8 cellular contexts compared by ENCODE assay signal in the genomic region with DNA sequence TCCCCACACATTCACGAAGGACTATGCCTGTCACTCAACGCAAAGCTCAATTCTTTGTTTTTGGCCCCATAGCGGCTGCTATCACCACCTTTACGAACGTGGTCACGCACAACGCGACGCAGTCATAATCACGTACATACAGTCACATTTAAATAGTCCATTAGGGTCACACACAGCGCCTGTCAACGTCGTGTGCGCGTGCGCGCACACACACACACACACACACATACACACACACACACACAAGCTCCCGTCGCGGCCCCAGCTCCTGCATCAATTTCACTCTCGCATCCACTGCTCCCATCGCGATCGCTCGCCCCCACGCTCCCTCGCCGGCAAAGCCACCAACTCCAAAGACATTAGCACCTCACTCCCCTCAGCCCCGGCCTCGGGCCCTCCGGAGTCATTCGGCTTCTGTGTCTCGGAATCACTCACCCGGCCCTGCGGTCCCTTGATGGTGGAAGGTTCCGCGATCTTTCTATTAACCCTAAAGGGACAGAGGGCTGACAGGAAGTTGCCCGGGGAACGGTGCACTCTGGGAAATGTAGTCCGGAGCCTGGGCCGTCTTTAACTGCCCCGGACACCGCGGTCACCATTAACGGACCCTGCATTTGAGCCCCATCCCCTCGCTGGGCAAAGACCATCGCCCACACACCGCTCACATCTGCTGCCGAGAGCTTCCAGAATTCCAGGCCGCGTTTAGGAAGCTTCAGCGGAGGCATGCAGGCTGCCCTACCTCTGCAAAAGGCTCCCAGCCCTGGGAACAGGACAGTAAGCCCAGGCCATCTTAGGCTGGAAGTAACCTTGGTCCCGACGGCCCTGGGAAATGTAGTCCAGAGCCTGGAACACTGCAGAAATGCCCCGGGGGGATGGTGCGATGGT. TPM values are rescaled to one million over a fixed set of nuclear protein-coding genes. Genes with fewer than 3 reads are reported as not detected.
DNase-seq lines count a peak whose midpoint lies in the region; ATAC-seq and TF ChIP-seq lines count a peak whose summit lies in the region.

TSS of gene ZNF790 (minus strand) at position 486 of the 882 bp plus-strand sequence. CDS start 12,768 bp downstream, outside the sequence.

- no peaks in the 10 kb centered on the region for H3K36me3 ChIP-seq in DOHH2 (ENCODE audit: control insufficient read depth, low read length)
- H3K36me3 ChIP-seq in thoracic aorta = peaks cover 6% of the 10 kb centered on the region

- H3K27ac ChIP-seq in DOHH2 (ENCODE audit: low read depth, low read length) = no peak within 1 kb of the TSS
- peak within 1 kb of the TSS; percentile 83 to 90 for H3K27ac ChIP-seq in thoracic aorta

- H3K4me3 ChIP-seq in DOHH2 (ENCODE audit: low read length) (0 out of 2 replicates have a peak within 1 kb of the TSS, but pooled peaks have one; percentile 9), LNCaP clone FGC (ENCODE audit: low read depth, low read length) (peak within 1 kb of the TSS; percentile 69), thoracic aorta (peak within 1 kb of the TSS; percentile 92)

- no peak within 1 kb of the TSS for H3K27ac Mint-ChIP-seq in activated naive CD8-positive, alpha-beta T cell treated with anti-CD3 and anti-CD28 coated beads for 36 hours
- no peak within 1 kb of the TSS for H3K27ac Mint-ChIP-seq in osteocyte (ENCODE audit: unreplicated experiment)

- no peaks in the 10 kb centered on the region for H3K27me3 ChIP-seq in DOHH2 (ENCODE audit: control insufficient read depth, low read length)
- no peaks in the 10 kb centered on the region for H3K27me3 ChIP-seq in thoracic aorta (replicated peaks; ENCODE audit: insufficient read depth)

- peaks cover 41% of the 10 kb centered on the region for H3K9me3 Mint-ChIP-seq in activated naive CD8-positive, alpha-beta T cell treated with anti-CD3 and anti-CD28 coated beads for 36 hours
- H3K9me3 Mint-ChIP-seq in osteocyte (ENCODE audit: unreplicated experiment) = peaks cover 25% of the 10 kb centered on the region

- no peaks in the 10 kb centered on the region for H3K4me1 ChIP-seq in DOHH2 (ENCODE audit: control insufficient read depth, low read length)
- H3K4me1 ChIP-seq in thoracic aorta (ENCODE audit: control insufficient read depth in 1 of 2, low read depth in 2 of 2) = peaks cover 0 to 20% of the 10 kb centered on the region in 2 donors

- H3K36me3 Mint-ChIP-seq in activated naive CD8-positive, alpha-beta T cell treated with anti-CD3 and anti-CD28 coated beads for 36 hours = peaks cover 54% of the 10 kb centered on the region
- H3K36me3 Mint-ChIP-seq in osteocyte (ENCODE audit: unreplicated experiment) = peaks cover 42% of the 10 kb centered on the region

- H3K4me1 Mint-ChIP-seq in activated naive CD8-positive, alpha-beta T cell treated with anti-CD3 and anti-CD28 coated beads for 36 hours = peaks cover 3% of the 10 kb centered on the region
- no peaks in the 10 kb centered on the region for H3K4me1 Mint-ChIP-seq in osteocyte (ENCODE audit: unreplicated experiment)

- ATAC-seq in GM21786 (IDR thresholded peaks at IDR 0.05; ENCODE audit: unreplicated experiment) (peak; percentile 92), SK-N-SH treated with all-trans-retinoic acid at 6 μM for 48 hours (peak; percentile 97), thoracic aorta (ENCODE audit: insufficient number of reproducible peaks, low FRiP score, low read depth) (peak; percentile 98)

- H3K27me3 Mint-ChIP-seq in activated naive CD8-positive, alpha-beta T cell treated with anti-CD3 and anti-CD28 coated beads for 36 hours = no peaks in the 10 kb centered on the region
- H3K27me3 Mint-ChIP-seq in osteocyte (ENCODE audit: unreplicated experiment) = no peaks in the 10 kb centered on the region

- no peaks in the 10 kb centered on the region for H3K9me2 ChIP-seq in DOHH2 (replicated peaks; ENCODE audit: control insufficient read depth, low read length)

- DNase-seq in LNCaP clone FGC (ENCODE audit: low read depth) (peak; percentile 88), head of caudate nucleus (peak; percentile 85 to 97 (median 93)), osteocyte (ENCODE audit: extremely low spot score, unreplicated experiment) (peak; percentile 93), thoracic aorta (ENCODE audit: low spot score) (peak; percentile 68)
- DNase-seq in activated naive CD8-positive, alpha-beta T cell treated with anti-CD3 and anti-CD28 coated beads for 36 hours = peak; percentile 85

- no peak within 1 kb of the TSS for H3K4me3 Mint-ChIP-seq in activated naive CD8-positive, alpha-beta T cell treated with anti-CD3 and anti-CD28 coated beads for 36 hours
- no peak within 1 kb of the TSS for H3K4me3 Mint-ChIP-seq in osteocyte (ENCODE audit: unreplicated experiment)

- H4K20me1 ChIP-seq in DOHH2 (ENCODE audit: control insufficient read depth, insufficient read depth, low read depth, low read length) = no peaks in the 10 kb centered on the region

- TF ChIP-seq CTCF in DOHH2 (IDR thresholded peaks at IDR 0.05; ENCODE audit: low read depth, low read length, poor library complexity, severe bottlenecking) = no peak
- TF ChIP-seq CTCF in LNCaP clone FGC (IDR thresholded peaks at IDR 0.05; ENCODE audit: control insufficient read depth, extremely low read depth, insufficient read depth) = no peak
- TF ChIP-seq CTCF in osteocyte (IDR thresholded peaks at IDR 0.05) = no peak
- no peak for TF ChIP-seq CTCF in thoracic aorta (IDR thresholded peaks at IDR 0.05)

- H3F3A ChIP-seq in DOHH2 (ENCODE audit: control insufficient read depth, insufficient read depth) = no peaks in the 10 kb centered on the region

- H3K4me2 ChIP-seq in DOHH2 (ENCODE audit: low read length) = no peak within 1 kb of the TSS

- intact Hi-C loops in head of caudate nucleus (cut with DNase I) = loop anchor here (1.0 to 5.0 kb wide), 3 partner anchors 12 to 629 kb away; partner anchors contain the start of genes ZNF260, ZNF345, ZNF569 and ZNF570

- H3K9me3 ChIP-seq in DOHH2 (ENCODE audit: control insufficient read depth, insufficient read depth, low read length) (peaks cover 28% of the 10 kb centered on the region), thoracic aorta (peaks cover 24% of the 10 kb centered on the region)

- no peaks in the 10 kb centered on the region for H3K79me2 ChIP-seq in DOHH2 (ENCODE audit: control insufficient read depth, low read length)

TF ChIP-seq in SK-N-SH treated with all-trans-retinoic acid at 6 μM for 48 hours, 23 proteins besides CTCF, POLR2A, EP300 and RAD21 (continues in another document):
- TF ChIP-seq ARNTL (CRISPR knock-in tag; IDR thresholded peaks at IDR 0.05; ENCODE audit: borderline replicate concordance, low read depth) (no peak), CREB5 (CRISPR knock-in tag; IDR thresholded peaks at IDR 0.05; ENCODE audit: low read depth) (no peak), CSRNP3 (CRISPR knock-in tag; IDR thresholded peaks at IDR 0.05) (no peak), ZNF565 (CRISPR knock-in tag; conservative IDR thresholded peaks at IDR 0.05; ENCODE audit: low read depth) (no peak)
- TF ChIP-seq, protein P1, sequence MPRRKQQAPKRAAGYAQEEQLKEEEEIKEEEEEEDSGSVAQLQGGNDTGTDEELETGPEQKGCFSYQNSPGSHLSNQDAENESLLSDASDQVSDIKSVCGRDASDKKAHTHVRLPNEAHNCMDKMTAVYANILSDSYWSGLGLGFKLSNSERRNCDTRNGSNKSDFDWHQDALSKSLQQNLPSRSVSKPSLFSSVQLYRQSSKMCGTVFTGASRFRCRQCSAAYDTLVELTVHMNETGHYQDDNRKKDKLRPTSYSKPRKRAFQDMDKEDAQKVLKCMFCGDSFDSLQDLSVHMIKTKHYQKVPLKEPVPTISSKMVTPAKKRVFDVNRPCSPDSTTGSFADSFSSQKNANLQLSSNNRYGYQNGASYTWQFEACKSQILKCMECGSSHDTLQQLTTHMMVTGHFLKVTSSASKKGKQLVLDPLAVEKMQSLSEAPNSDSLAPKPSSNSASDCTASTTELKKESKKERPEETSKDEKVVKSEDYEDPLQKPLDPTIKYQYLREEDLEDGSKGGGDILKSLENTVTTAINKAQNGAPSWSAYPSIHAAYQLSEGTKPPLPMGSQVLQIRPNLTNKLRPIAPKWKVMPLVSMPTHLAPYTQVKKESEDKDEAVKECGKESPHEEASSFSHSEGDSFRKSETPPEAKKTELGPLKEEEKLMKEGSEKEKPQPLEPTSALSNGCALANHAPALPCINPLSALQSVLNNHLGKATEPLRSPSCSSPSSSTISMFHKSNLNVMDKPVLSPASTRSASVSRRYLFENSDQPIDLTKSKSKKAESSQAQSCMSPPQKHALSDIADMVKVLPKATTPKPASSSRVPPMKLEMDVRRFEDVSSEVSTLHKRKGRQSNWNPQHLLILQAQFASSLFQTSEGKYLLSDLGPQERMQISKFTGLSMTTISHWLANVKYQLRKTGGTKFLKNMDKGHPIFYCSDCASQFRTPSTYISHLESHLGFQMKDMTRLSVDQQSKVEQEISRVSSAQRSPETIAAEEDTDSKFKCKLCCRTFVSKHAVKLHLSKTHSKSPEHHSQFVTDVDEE (CRISPR knock-in tag; IDR thresholded peaks at IDR 0.05) = no peak

RNA-seq across cellular contexts. Expression of gene ZNF790, which starts in this region (rescaled TPM):
- total RNA-seq in activated naive CD8-positive, alpha-beta T cell treated with anti-CD3 and anti-CD28 coated beads for 36 hours = 1 to 10 TPM; 9.0 to 9.6 TPM
- total RNA-seq in osteocyte (10.1 and 10.3 TPM in 2 replicates), thoracic aorta (1 to 10 TPM; 7.4 to 8.8 TPM)

Comparison
In these comparisons a context has a peak if more than half of its experiments do, and no peak if none do; other contexts are left out.
1. H3K4me3 ChIP-seq: peak in every context shown above with its lines; median percentile 92 in thoracic aorta; 69 in LNCaP clone FGC; 9 in DOHH2.